In genomic region chr5:78647411-78647818, GRCh38 we compare ENCODE assay signal across 8 cellular contexts. TPM values are rescaled to one million over a fixed set of nuclear protein-coding genes. Genes with fewer than 3 reads are reported as not detected.
A peak's percentile ranks its signal among the peaks of the same experiment; 100 is the strongest.
DNase-seq lines count a peak whose midpoint lies in the region; ATAC-seq and TF ChIP-seq lines count a peak whose summit lies in the region.

No MANE protein-coding gene starts in this region.

- H2BK120ac ChIP-seq in neuronal stem cell (ENCODE audit: low read depth, low read length), result no peak overlapping the region

- H3K36me3 ChIP-seq in esophagus muscularis mucosa (no peaks in the 10 kb centered on the region), neuronal stem cell (replicated peaks in 1 of 2; ENCODE audit: control insufficient read depth in 2 of 2, insufficient read depth in 2 of 2, low read length in 2 of 2) (peaks cover 0 to 9% of the 10 kb centered on the region in 2 donors)

- H3K14ac ChIP-seq in neuronal stem cell (ENCODE audit: low read length), result no peak overlapping the region

- H3K9me3 ChIP-seq in esophagus muscularis mucosa, result no peaks in the 10 kb centered on the region
- H3K9me3 ChIP-seq in neuronal stem cell (replicated peaks in 1 of 2; ENCODE audit: control insufficient read depth in 2 of 2, insufficient read depth in 1 of 2, low read depth in 1 of 2, low read length in 2 of 2), result peaks cover 0 to 1% of the 10 kb centered on the region in 2 donors

- H2BK15ac ChIP-seq in neuronal stem cell (ENCODE audit: low read length), result no peak overlapping the region

- H2AFZ ChIP-seq in neuronal stem cell (ENCODE audit: low read length), result peak overlapping the region; percentile 98

- ATAC-seq in GM21576 (IDR thresholded peaks at IDR 0.05; ENCODE audit: unreplicated experiment) (no peak), HG02885 (IDR thresholded peaks at IDR 0.05; ENCODE audit: poor library complexity, unreplicated experiment) (no peak)

- WGBS in esophagus muscularis mucosa, result under 1% methylated on average over 17 of the region's 17 CpGs
- WGBS in neuronal stem cell (ENCODE audit: extremely low coverage in 2 of 2, insufficient read length in 2 of 2, insufficient replicate concordance in 1 of 2), 2 donors, result no CpG with 5 or more reads among the region's 17 CpGs

- no peak overlapping the region for H2BK5ac ChIP-seq in neuronal stem cell (ENCODE audit: low read length)

- intact Hi-C loops in esophagus muscularis mucosa (cut with DNase I), result loop anchor here (5.0 to 10.0 kb wide), 3 partner anchors 110 to 317 kb away; no protein-coding TSS in a partner anchor

- H2AK5ac ChIP-seq in neuronal stem cell (ENCODE audit: low read depth, low read length), result no peak overlapping the region

- TF ChIP-seq EP300 in esophagus muscularis mucosa (IDR thresholded peaks at IDR 0.05), result no peak

- TF ChIP-seq CTCF in AG10803 (conservative IDR thresholded peaks at IDR 0.05; ENCODE audit: low read length) (no peak), GM20000 (IDR thresholded peaks at IDR 0.05; ENCODE audit: extremely low read depth, missing control alignments) (no peak), esophagus muscularis mucosa (IDR thresholded peaks at IDR 0.05) (no peak)

- no peak overlapping the region for H3K23ac ChIP-seq in neuronal stem cell (ENCODE audit: low read depth, low read length, poor library complexity)

- H3K4me2 ChIP-seq in neuronal stem cell (ENCODE audit: insufficient read depth, low read length, poor library complexity, severe bottlenecking), result peak overlapping the region; percentile 88

- H3K4ac ChIP-seq in neuronal stem cell (ENCODE audit: low read length), result no peak overlapping the region

- TF ChIP-seq POLR2A in esophagus muscularis mucosa (IDR thresholded peaks at IDR 0.05; ENCODE audit: low read depth), result no peak

- H3K4me3 ChIP-seq in AG10803 (ENCODE audit: low read length) (peak overlapping the region; percentile 79), esophagus muscularis mucosa (peak overlapping the region; percentile 76 to 100 (median 86)), neuronal stem cell (ENCODE audit: low read length in 2 of 2) (peak overlapping the region; percentile 57 to 96)

- peaks cover 13 to 51% (median 44%) of the 10 kb centered on the region in 4 donors for H3K4me1 ChIP-seq in esophagus muscularis mucosa
- peaks cover 3 to 11% of the 10 kb centered on the region in 2 donors for H3K4me1 ChIP-seq in neuronal stem cell (ENCODE audit: control insufficient read depth in 2 of 2, insufficient read depth in 1 of 2, low read depth in 1 of 2, low read length in 2 of 2)

- H3K27me3 ChIP-seq in esophagus muscularis mucosa, result no peaks in the 10 kb centered on the region
- no peaks in the 10 kb centered on the region for H3K27me3 ChIP-seq in neuronal stem cell (ENCODE audit: control insufficient read depth in 3 of 3, insufficient read depth in 3 of 3, low read depth in 1 of 3, low read length in 3 of 3)

- peak overlapping the region; percentile 26 for H3K9ac ChIP-seq in neuronal stem cell (ENCODE audit: low read depth, low read length, poor library complexity)

- no peaks in the 10 kb centered on the region for H3K79me1 ChIP-seq in neuronal stem cell (ENCODE audit: low read depth, low read length)

- DNase-seq in AG10803 (ENCODE audit: low read depth) (peak; percentile 22), GM20000 (ENCODE audit: low spot score) (peak; percentile 53), SW480 (ENCODE audit: low spot score) (peak; percentile 45), esophagus muscularis mucosa (ENCODE audit: extremely low spot score) (no peak), neuronal stem cell (ENCODE audit: low spot score) (no peak), pons (ENCODE audit: low spot score) (no peak)

- H3K18ac ChIP-seq in neuronal stem cell (ENCODE audit: low read length), result no peak overlapping the region

- H2BK12ac ChIP-seq in neuronal stem cell (ENCODE audit: low read length), result no peak overlapping the region

- no peak overlapping the region for H4K8ac ChIP-seq in neuronal stem cell (ENCODE audit: low read depth, low read length)

- H3K27ac ChIP-seq in esophagus muscularis mucosa (replicated peaks in 1 of 4), result peak overlapping the region; percentile 96 to 98 (median 98)
- no peak overlapping the region for H3K27ac ChIP-seq in neuronal stem cell (replicated peaks; ENCODE audit: low read length)

- H4K91ac ChIP-seq in neuronal stem cell (ENCODE audit: low read depth, low read length, poor library complexity), result no peak overlapping the region

RNA-seq across cellular contexts. Expression of gene LHFPL2, which starts 1.2 kb away (rescaled TPM):
- 10 to 100 TPM; 24.1 to 40.9 (median 28.1) TPM for total RNA-seq in esophagus muscularis mucosa
- polyA plus RNA-seq in neuronal stem cell (2013, experiment 1 of 2), result 10.8 TPM
- polyA plus RNA-seq in neuronal stem cell (2013, experiment 2 of 2), result 11.6 TPM

Comparison
In these comparisons a context has a peak if more than half of its experiments do, and no peak if none do; other contexts are left out.
1. DNase-seq: peak in AG10803 (single experiment), GM20000 (single experiment) and SW480 (single experiment); none in esophagus muscularis mucosa (single experiment), neuronal stem cell (single experiment) and pons (single experiment).
2. Peak in every context shown above with its lines, with median percentiles within 50 percentile points of each other: H3K4me3 ChIP-seq.